In the genomic region with DNA sequence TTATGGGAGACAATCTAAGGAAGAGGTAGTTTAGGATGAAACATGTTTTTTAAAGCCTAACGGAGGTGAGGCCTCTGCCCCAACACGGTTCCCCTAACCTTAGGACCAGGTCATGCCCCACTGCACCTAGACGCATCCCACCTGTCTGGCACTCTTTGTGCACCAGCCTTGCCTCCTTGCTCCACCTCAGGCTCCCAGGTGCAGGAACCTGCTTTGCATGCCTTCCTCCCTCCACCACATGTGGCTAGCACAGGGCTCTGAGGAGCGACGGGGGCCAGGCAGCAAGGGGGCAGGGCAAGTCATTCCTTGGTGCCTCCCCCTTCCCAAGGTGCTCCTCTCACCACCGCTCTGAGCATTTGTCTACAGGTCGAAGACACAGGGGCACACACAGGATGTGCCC, we compare ENCODE assay signal across 22 cellular contexts.
"Had no signal": no experiment of that assay in that cellular context is flagged by ENCODE, and none has a peak within 500 bp of the region (broad histone marks: within the 10 kb centered on the region; RNA-seq: fewer than 3 reads in every experiment).

No MANE protein-coding gene starts in this region.

- H3K4me1 ChIP-seq: pancreas, right lobe of liver had no signal

- H3K27me3 Mint-ChIP-seq: natural killer cell treated with Interleukin-12 subunit alpha and Interleukin-12 subunit beta and Interleukin-15 and Interleukin-18, amount 100 ng/mL, for 72 hours; stimulated activated memory B cell treated with anti-CD40 and anti-IgM and Interleukin-4, amounts not matched to agents 10 μg/mL and 1 μg/mL and 100 μg/mL, for 72 hours had no signal

- H3K79me2 ChIP-seq: hepatocyte had no signal

- H3K4me3 Mint-ChIP-seq: natural killer cell treated with Interleukin-12 subunit alpha and Interleukin-12 subunit beta and Interleukin-15 and Interleukin-18, amount 100 ng/mL, for 72 hours; stimulated activated memory B cell treated with anti-CD40 and anti-IgM and Interleukin-4, amounts not matched to agents 10 μg/mL and 1 μg/mL and 100 μg/mL, for 72 hours; stimulated activated naive CD8-positive, alpha-beta T cell treated with anti-CD3 and anti-CD28 coated beads, Interleukin-15, amount 100 ng/mL, for 72 hours had no signal

- ATAC-seq: heart right ventricle; left colon; left lung; lower lobe of right lung; pancreas; stimulated activated memory B cell treated with anti-CD40 and anti-IgM and Interleukin-4, amounts not matched to agents 10 μg/mL and 1 μg/mL and 100 μg/mL, for 72 hours; stimulated activated naive CD8-positive, alpha-beta T cell treated with anti-CD3 and anti-CD28 coated beads, Interleukin-15, amount 100 ng/mL, for 72 hours had no signal

- H3K4me2 ChIP-seq: hepatocyte, smooth muscle cell had no signal

- H3K9me3 ChIP-seq: heart right ventricle, left lung, lower lobe of right lung, pancreas, right atrium auricular region, right lobe of liver, transverse colon, upper lobe of left lung had no signal

- H3K27ac Mint-ChIP-seq: natural killer cell treated with Interleukin-12 subunit alpha and Interleukin-12 subunit beta and Interleukin-15 and Interleukin-18, amount 100 ng/mL, for 72 hours; stimulated activated memory B cell treated with anti-CD40 and anti-IgM and Interleukin-4, amounts not matched to agents 10 μg/mL and 1 μg/mL and 100 μg/mL, for 72 hours; stimulated activated naive CD8-positive, alpha-beta T cell treated with anti-CD3 and anti-CD28 coated beads, Interleukin-15, amount 100 ng/mL, for 72 hours had no signal

- H3K4me3 ChIP-seq: heart right ventricle, hepatocyte, left lung, lower lobe of right lung, pancreas, right atrium auricular region, right lobe of liver, smooth muscle cell, transverse colon, upper lobe of left lung had no signal

- DNase-seq: heart right ventricle; left colon; lower lobe of right lung; mammary epithelial cell; mesenchymal stem cell; nucleus accumbens; pancreas; right lobe of liver; stimulated activated CD4-positive, alpha-beta T cell treated with anti-CD3 and anti-CD28 coated beads, Interleukin-1b, Interleukin-23, amount 100 ng/mL, for 48 hours; stimulated activated CD4-positive, alpha-beta T cell treated with anti-CD3 and anti-CD28 coated beads, Interleukin-2, amount 100 ng/mL, for 48 hours; stimulated activated CD4-positive, alpha-beta T cell treated with anti-CD3 and anti-CD28 coated beads, Interleukin-4, amount 100 ng/mL, for 4 hours; stimulated activated CD8-positive, alpha-beta memory T cell treated with anti-CD3 and anti-CD28 coated beads, Interleukin-4, amount 100 ng/mL, for 48 hours; stimulated activated naive CD4-positive, alpha-beta T cell treated with Interleukin-2 at 50 U/mL for 16 hours; stimulated activated naive CD8-positive, alpha-beta T cell treated with anti-CD3 and anti-CD28 coated beads, Interleukin-15, amount 100 ng/mL, for 72 hours; transverse colon had no signal

- H3K27me3 ChIP-seq: hepatocyte, right atrium auricular region, right lobe of liver, transverse colon, upper lobe of left lung had no signal

- H3K9me3 Mint-ChIP-seq: natural killer cell treated with Interleukin-12 subunit alpha and Interleukin-12 subunit beta and Interleukin-15 and Interleukin-18, amount 100 ng/mL, for 72 hours; stimulated activated memory B cell treated with anti-CD40 and anti-IgM and Interleukin-4, amounts not matched to agents 10 μg/mL and 1 μg/mL and 100 μg/mL, for 72 hours had no signal

- H3K4me1 Mint-ChIP-seq: stimulated activated memory B cell treated with anti-CD40 and anti-IgM and Interleukin-4, amounts not matched to agents 10 μg/mL and 1 μg/mL and 100 μg/mL, for 72 hours; stimulated activated naive CD8-positive, alpha-beta T cell treated with anti-CD3 and anti-CD28 coated beads, Interleukin-15, amount 100 ng/mL, for 72 hours had no signal

- H2AFZ ChIP-seq: hepatocyte had no signal

- H3K27ac ChIP-seq: heart right ventricle, hepatocyte, left lung, lower lobe of right lung, pancreas, right atrium auricular region, right lobe of liver, transverse colon, upper lobe of left lung had no signal

- H3K36me3 Mint-ChIP-seq: natural killer cell treated with Interleukin-12 subunit alpha and Interleukin-12 subunit beta and Interleukin-15 and Interleukin-18, amount 100 ng/mL, for 72 hours; stimulated activated memory B cell treated with anti-CD40 and anti-IgM and Interleukin-4, amounts not matched to agents 10 μg/mL and 1 μg/mL and 100 μg/mL, for 72 hours had no signal

- H3K36me3 ChIP-seq: heart right ventricle, left lung, lower lobe of right lung, pancreas, right atrium auricular region, right lobe of liver, transverse colon, upper lobe of left lung had no signal
